15 cellular contexts compared by ENCODE assay signal in the genomic region with DNA sequence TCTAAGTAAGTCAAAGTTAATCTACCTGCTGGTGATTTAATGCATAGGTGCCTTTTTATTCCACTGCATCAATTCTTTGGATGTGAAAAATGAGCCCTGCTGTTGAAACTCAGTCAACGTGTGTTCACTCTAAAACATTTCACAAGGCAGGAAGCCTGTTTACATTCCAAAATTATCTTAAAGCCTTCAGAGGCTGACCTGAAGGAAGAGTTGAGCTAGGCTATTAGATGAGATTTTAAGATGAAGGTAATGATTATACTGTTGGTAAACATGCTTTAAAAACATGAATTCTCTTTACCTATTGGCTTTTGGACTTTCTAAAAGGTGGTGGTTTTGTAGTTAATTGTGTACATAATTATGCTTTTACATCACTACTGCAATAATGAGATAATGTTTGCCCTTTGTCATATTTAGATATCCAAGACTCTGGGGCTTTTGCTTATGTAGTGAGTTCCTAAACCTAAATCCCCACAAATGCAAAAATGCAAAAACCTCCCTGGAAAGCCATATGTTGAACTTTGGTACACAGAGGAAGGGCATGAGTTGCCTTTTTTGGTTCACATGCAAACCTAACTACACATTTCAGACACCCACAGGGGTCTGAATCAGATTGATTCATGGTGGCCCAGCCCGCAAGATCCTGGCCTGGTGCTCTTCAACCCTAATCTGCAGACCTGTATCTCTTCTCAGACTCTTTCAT.
DNase-seq lines count a peak whose midpoint lies in the region; ATAC-seq and TF ChIP-seq lines count a peak whose summit lies in the region.
"Had no signal": no experiment of that assay in that cellular context is flagged by ENCODE, and none has a peak within 500 bp of the region (broad histone marks: within the 10 kb centered on the region; RNA-seq: fewer than 3 reads in every experiment).

No MANE protein-coding gene starts in this region.

- no peak overlapping the region for H2AK9ac ChIP-seq in IMR-90 (replicated peaks; ENCODE audit: low read depth, low read length, poor library complexity)

- H3K14ac ChIP-seq in IMR-90 (replicated peaks; ENCODE audit: low read depth, low read length): no peak overlapping the region

- 0 out of 2 replicates have a peak overlapping the region, but pooled peaks have one; percentile 19 for H3K4ac ChIP-seq in IMR-90 (ENCODE audit: low read depth, low read length)

- H3K27ac ChIP-seq in IMR-90 (ENCODE audit: insufficient read depth, low read length) (peak overlapping the region; percentile 77; the same call in 1 of the 2 replicates), thyroid gland (peak overlapping the region; percentile 18 to 87 (median 73))
- H3K27ac ChIP-seq: 22Rv1, BLaER1 had no signal

- no TSS peak for BruUV-seq in IMR-90 (replicated peaks; lab: Mats Ljungman, UMichigan)

- POLR2A ChIA-PET in IMR-90 (lab: Charles Lee; ENCODE audit: unreplicated experiment): no interaction called here

- H2BK5ac ChIP-seq in IMR-90 (ENCODE audit: low read depth, low read length, poor library complexity, severe bottlenecking): peak overlapping the region; percentile 82

- no peaks in the 10 kb centered on the region for H3K9me3 Mint-ChIP-seq in activated T-cell treated with anti-CD3 and anti-CD28 coated beads, Interleukin-2, amount 50 U/mL, for 72 hours

- no peak overlapping the region for H3K9ac ChIP-seq in IMR-90 (ENCODE audit: low read depth, low read length)
- H3K9ac ChIP-seq: BLaER1 had no signal

- intact Hi-C loops in IMR-90 (cut with micrococcal nuclease) (loop anchor here (10.0 kb wide), 1 partner anchor 203 kb away; no protein-coding TSS in a partner anchor), thyroid gland (cut with DNase I) (no loop called here)

- H3K4me1 ChIP-seq in IMR-90 (ENCODE audit: control insufficient read depth, insufficient read depth, low read length) (peaks cover 7% of the 10 kb centered on the region), thyroid gland (peaks cover 62 to 67% of the 10 kb centered on the region in 2 donors)

- H3K36me3 ChIP-seq in IMR-90 (ENCODE audit: control insufficient read depth, insufficient read depth, low read length) (peaks cover 27% of the 10 kb centered on the region), thyroid gland (peaks cover 28 to 36% of the 10 kb centered on the region in 2 donors)

- H3K9me1 ChIP-seq in IMR-90 (ENCODE audit: insufficient read depth, low read length): peaks cover 8% of the 10 kb centered on the region

- no peak for ATAC-seq in activated T-cell treated with anti-CD3 and anti-CD28 coated beads, Interleukin-2, amount 50 U/mL, for 72 hours (replicated peaks in 1 of 2)
- ATAC-seq in IMR-90 (ENCODE audit: low read depth) (peak; percentile 81), HG02623 (IDR thresholded peaks at IDR 0.05; ENCODE audit: unreplicated experiment) (no peak)
- ATAC-seq: HepG2 had no signal

- H3K4me3 Mint-ChIP-seq in activated T-cell treated with anti-CD3 and anti-CD28 coated beads, Interleukin-2, amount 50 U/mL, for 72 hours: no peak overlapping the region

- CTCF ChIA-PET in IMR-90 (lab: Yijun Ruan, JAX): no interaction called here

- WGBS in IMR-90 (ENCODE audit: extremely low coverage in 2 of 2, insufficient read length in 1 of 2), 2 experiments: 100% methylated on average over 1 of the region's 2 CpGs; no CpG with 5 or more reads in 1 of the 2 experiments
- WGBS in thyroid gland, 2 donors: 86 to 90% methylated on average over 2 of the region's 2 CpGs

- peaks cover 10 to 22% of the 10 kb centered on the region in 2 experiments; a peak in 2 of 4 replicates for H3K79me1 ChIP-seq in IMR-90 (ENCODE audit: low read depth in 1 of 2, low read length in 2 of 2)

- H3K18ac ChIP-seq in IMR-90 (ENCODE audit: low read depth, low read length): peak overlapping the region; percentile 1; the same call in 1 of the 2 replicates

- TF ChIP-seq CTCF in IMR-90 (conservative IDR thresholded peaks at IDR 0.05; ENCODE audit: low read depth, low read length): no peak
- no peak for TF ChIP-seq CTCF in choroid plexus epithelial cell (conservative IDR thresholded peaks at IDR 0.05; ENCODE audit: low read depth, low read length)
- TF ChIP-seq CTCF in thyroid gland (IDR thresholded peaks at IDR 0.05): no peak

- no peak overlapping the region for H3K56ac ChIP-seq in IMR-90 (ENCODE audit: extremely low read depth, insufficient read depth, low read length)

- dilution Hi-C loops in IMR-90 (cut with HindIII; ENCODE audit: low sequenced_read_pairs, unreplicated experiment): no loop called here

- H3K27me3 ChIP-seq in IMR-90 (ENCODE audit: control insufficient read depth, insufficient read depth, low read length) (no peaks in the 10 kb centered on the region), thyroid gland (no peaks in the 10 kb centered on the region)
- H3K27me3 ChIP-seq: BLaER1 had no signal

- no peak for TF ChIP-seq RAD21 in IMR-90 (IDR thresholded peaks at IDR 0.05; ENCODE audit: low read length)

- no peak for TF ChIP-seq POLR2A in IMR-90 (IDR thresholded peaks at IDR 0.05; ENCODE audit: low read depth, low read length)
- TF ChIP-seq POLR2A in thyroid gland (IDR thresholded peaks at IDR 0.05): no peak

- DNase-seq in activated T-cell treated with anti-CD3 and anti-CD28 coated beads, Interleukin-2, amount 50 U/mL, for 72 hours: no peak
- DNase-seq in activated T-cell treated with anti-CD3 and anti-CD28 coated beads, Interleukin-2, amount 50 U/mL, for 1 hour: no peak
- peak; percentile 26 for DNase-seq in IMR-90
- DNase-seq in choroid plexus epithelial cell (ENCODE audit: low read depth): peak; percentile 43
- no peak for DNase-seq in thyroid gland
- no peak for DNase-seq in NCI-H1105 (lab: John Stamatoyannopoulos, UW)
- DNase-seq: AML-193, DMS153, DMS79 treated with DMSO at 0.1 percent for 48 hours, EL had no signal

- H3K9me3 ChIP-seq in IMR-90 (ENCODE audit: control insufficient read depth, insufficient read depth, low read length): no peaks in the 10 kb centered on the region
- no peaks in the 10 kb centered on the region for H3K9me3 ChIP-seq in thyroid gland
- H3K9me3 ChIP-seq: BLaER1, HAP-1 had no signal

- peak overlapping the region; percentile 43; the same call in 1 of the 2 replicates for H2BK120ac ChIP-seq in IMR-90 (ENCODE audit: low read depth, low read length)

- peak overlapping the region; percentile 8; the same call in 1 of the 2 replicates for H4K5ac ChIP-seq in IMR-90 (ENCODE audit: low read depth, low read length)

- H4K91ac ChIP-seq in IMR-90 (ENCODE audit: insufficient read depth, low read depth, low read length): peak overlapping the region; percentile 40; the same call in 1 of the 2 replicates

- no peak overlapping the region for H3K23ac ChIP-seq in IMR-90 (ENCODE audit: low read depth, low read length)

- H3K27me3 Mint-ChIP-seq in activated T-cell treated with anti-CD3 and anti-CD28 coated beads, Interleukin-2, amount 50 U/mL, for 72 hours (ENCODE audit: low read depth): no peaks in the 10 kb centered on the region

- peak overlapping the region; percentile 51 for H3K4me2 ChIP-seq in IMR-90 (ENCODE audit: low read depth, low read length)
- H3K4me2 ChIP-seq: BLaER1 had no signal

- H2AK5ac ChIP-seq in IMR-90 (ENCODE audit: low read depth, low read length): 0 out of 2 replicates have a peak overlapping the region, but pooled peaks have one; percentile 4

- H3K36me3 Mint-ChIP-seq in activated T-cell treated with anti-CD3 and anti-CD28 coated beads, Interleukin-2, amount 50 U/mL, for 72 hours (ENCODE audit: insufficient read depth in 2 of 2): peaks cover 6 to 37% of the 10 kb centered on the region in 2 donors

- peak overlapping the region; percentile 69; the same call in 1 of the 2 replicates for H2BK20ac ChIP-seq in IMR-90 (ENCODE audit: low read depth, low read length)

- peaks cover 4% of the 10 kb centered on the region for H3K4me1 Mint-ChIP-seq in activated T-cell treated with anti-CD3 and anti-CD28 coated beads, Interleukin-2, amount 50 U/mL, for 72 hours (ENCODE audit: low read depth)

- no peak overlapping the region for H3K4me3 ChIP-seq in IMR-90 (ENCODE audit: insufficient read depth, low read depth, low read length)
- H3K4me3 ChIP-seq in choroid plexus epithelial cell (ENCODE audit: low read depth, low read length): no peak overlapping the region
- no peak overlapping the region for H3K4me3 ChIP-seq in thyroid gland (replicated peaks in 1 of 3)
- H3K4me3 ChIP-seq: BLaER1, HAP-1 had no signal

- no peak overlapping the region; a peak in 1 of 4 replicates for H4K8ac ChIP-seq in IMR-90 (ENCODE audit: low read depth in 2 of 2, low read length in 2 of 2)

- 0 out of 3 replicates have a peak overlapping the region, but pooled peaks have one; percentile 51 for H2BK15ac ChIP-seq in IMR-90 (ENCODE audit: low read depth, low read length)

- in situ Hi-C loops in IMR-90 (cut with MboI; ENCODE audit: low sequenced_read_pairs): no loop called here

- H3K27ac Mint-ChIP-seq in activated T-cell treated with anti-CD3 and anti-CD28 coated beads, Interleukin-2, amount 50 U/mL, for 72 hours: peak overlapping the region; percentile 18

- H4K20me1 ChIP-seq in IMR-90 (ENCODE audit: insufficient read depth, low read length): no peaks in the 10 kb centered on the region

- H2AFZ ChIP-seq in IMR-90 (replicated peaks; ENCODE audit: low read length, poor library complexity): no peak overlapping the region

TF ChIP-seq in IMR-90, 13 proteins besides CTCF, POLR2A, EP300 and RAD21:
- TF ChIP-seq CEBPB (IDR thresholded peaks at IDR 0.05; ENCODE audit: low read depth, low read length) (no peak), RCOR1 (IDR thresholded peaks at IDR 0.05; ENCODE audit: insufficient replicate concordance, low read length) (no peak), CHD1 (IDR thresholded peaks at IDR 0.05; ENCODE audit: low read depth, low read length) (no peak), MXI1 (IDR thresholded peaks at IDR 0.05; ENCODE audit: borderline replicate concordance, low read depth, low read length) (no peak)
- TF ChIP-seq, protein P1, sequence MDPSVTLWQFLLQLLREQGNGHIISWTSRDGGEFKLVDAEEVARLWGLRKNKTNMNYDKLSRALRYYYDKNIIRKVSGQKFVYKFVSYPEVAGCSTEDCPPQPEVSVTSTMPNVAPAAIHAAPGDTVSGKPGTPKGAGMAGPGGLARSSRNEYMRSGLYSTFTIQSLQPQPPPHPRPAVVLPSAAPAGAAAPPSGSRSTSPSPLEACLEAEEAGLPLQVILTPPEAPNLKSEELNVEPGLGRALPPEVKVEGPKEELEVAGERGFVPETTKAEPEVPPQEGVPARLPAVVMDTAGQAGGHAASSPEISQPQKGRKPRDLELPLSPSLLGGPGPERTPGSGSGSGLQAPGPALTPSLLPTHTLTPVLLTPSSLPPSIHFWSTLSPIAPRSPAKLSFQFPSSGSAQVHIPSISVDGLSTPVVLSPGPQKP (IDR thresholded peaks at IDR 0.05; ENCODE audit: borderline replicate concordance, low read depth, low read length): no peak
- TF ChIP-seq, protein P2, sequence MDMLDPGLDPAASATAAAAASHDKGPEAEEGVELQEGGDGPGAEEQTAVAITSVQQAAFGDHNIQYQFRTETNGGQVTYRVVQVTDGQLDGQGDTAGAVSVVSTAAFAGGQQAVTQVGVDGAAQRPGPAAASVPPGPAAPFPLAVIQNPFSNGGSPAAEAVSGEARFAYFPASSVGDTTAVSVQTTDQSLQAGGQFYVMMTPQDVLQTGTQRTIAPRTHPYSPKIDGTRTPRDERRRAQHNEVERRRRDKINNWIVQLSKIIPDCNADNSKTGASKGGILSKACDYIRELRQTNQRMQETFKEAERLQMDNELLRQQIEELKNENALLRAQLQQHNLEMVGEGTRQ (IDR thresholded peaks at IDR 0.05; ENCODE audit: low read depth, low read length): no peak

Comparison
In these comparisons a context has a peak if more than half of its experiments do, and no peak if none do; other contexts are left out.
1. DNase-seq: peak in IMR-90 (single experiment) and choroid plexus epithelial cell (single experiment); none in activated T-cell treated with anti-CD3 and anti-CD28 coated beads, Interleukin-2, amount 50 U/mL, for 72 hours (0 of 2), activated T-cell treated with anti-CD3 and anti-CD28 coated beads, Interleukin-2, amount 50 U/mL, for 1 hour (single experiment), thyroid gland (0 of 2) and NCI-H1105 (single experiment).